ENCODE assay signal across 8 cellular contexts in genomic region chr2:96867756-96868554, GRCh38. TPM values are rescaled to one million over a fixed set of nuclear protein-coding genes. Genes with fewer than 3 reads are reported as not detected.
A peak's percentile ranks its signal among the peaks of the same experiment; 100 is the strongest.
DNase-seq lines count a peak whose midpoint lies in the region; ATAC-seq and TF ChIP-seq lines count a peak whose summit lies in the region.

No MANE protein-coding gene starts in this region.

- CTCF ChIA-PET in GM10248 (lab: Yijun Ruan, JAX) = interaction anchor here (0.8 to 4.4 kb wide), 23 partner anchors 8 to 461 kb away, joined by 3 to 45 read pairs (median 4); partner anchors contain the start of genes ANKRD39 and CNNM4

- H3K9me3 ChIP-seq in ES-I3 (ENCODE audit: control insufficient read depth, insufficient read depth, low read length) (no peaks in the 10 kb centered on the region), iPS-18c (ENCODE audit: control insufficient read depth, insufficient read depth, low read length) (no peaks in the 10 kb centered on the region)

- H3K27ac Mint-ChIP-seq in activated naive CD4-positive, alpha-beta T cell treated with anti-CD3 and anti-CD28 coated beads, Interleukin-2, amount 50 U/mL, for 72 hours = peak overlapping the region; percentile 57 to 79
- peak overlapping the region; percentile 88 for H3K27ac Mint-ChIP-seq in stimulated activated effector memory CD8-positive, alpha-beta T cell treated with anti-CD3 and anti-CD28 coated beads, Interleukin-12 subunit alpha, Interleukin-12 subunit beta, amount 100 ng/mL, for 72 hours

- no peaks in the 10 kb centered on the region for H3K9me3 Mint-ChIP-seq in activated naive CD4-positive, alpha-beta T cell treated with anti-CD3 and anti-CD28 coated beads, Interleukin-2, amount 50 U/mL, for 72 hours
- no peaks in the 10 kb centered on the region for H3K9me3 Mint-ChIP-seq in stimulated activated effector memory CD8-positive, alpha-beta T cell treated with anti-CD3 and anti-CD28 coated beads, Interleukin-12 subunit alpha, Interleukin-12 subunit beta, amount 100 ng/mL, for 72 hours

- no peak for DNase-seq in activated naive CD4-positive, alpha-beta T cell treated with anti-CD3 and anti-CD28 coated beads, Interleukin-2, amount 50 U/mL, for 72 hours (ENCODE audit: low spot score in 2 of 2)
- no peak for DNase-seq in stimulated activated effector memory CD8-positive, alpha-beta T cell treated with anti-CD3 and anti-CD28 coated beads, Interleukin-12 subunit alpha, Interleukin-12 subunit beta, amount 100 ng/mL, for 72 hours (ENCODE audit: low spot score in 2 of 2)
- no peak for DNase-seq in GM10248 (ENCODE audit: extremely low spot score)

- H3K36me3 Mint-ChIP-seq in activated naive CD4-positive, alpha-beta T cell treated with anti-CD3 and anti-CD28 coated beads, Interleukin-2, amount 50 U/mL, for 72 hours = no peaks in the 10 kb centered on the region
- peaks cover 39% of the 10 kb centered on the region for H3K36me3 Mint-ChIP-seq in stimulated activated effector memory CD8-positive, alpha-beta T cell treated with anti-CD3 and anti-CD28 coated beads, Interleukin-12 subunit alpha, Interleukin-12 subunit beta, amount 100 ng/mL, for 72 hours

- peak overlapping the region; percentile 81 for H3K4me3 Mint-ChIP-seq in stimulated activated effector memory CD8-positive, alpha-beta T cell treated with anti-CD3 and anti-CD28 coated beads, Interleukin-12 subunit alpha, Interleukin-12 subunit beta, amount 100 ng/mL, for 72 hours

- peaks cover 34% of the 10 kb centered on the region for H3K4me1 Mint-ChIP-seq in stimulated activated effector memory CD8-positive, alpha-beta T cell treated with anti-CD3 and anti-CD28 coated beads, Interleukin-12 subunit alpha, Interleukin-12 subunit beta, amount 100 ng/mL, for 72 hours

- peak overlapping the region; percentile 91 for H3K4me3 ChIP-seq in iPS-18c (ENCODE audit: insufficient read depth, low read depth, low read length)

- TF ChIP-seq CTCF in GM10248 (IDR thresholded peaks at IDR 0.05; ENCODE audit: control extremely low read depth, extremely low read depth, low read depth, missing control alignments) = no peak

- peaks cover 12% of the 10 kb centered on the region; the same call in 1 of the 2 replicates for H3K36me3 ChIP-seq in ES-I3 (ENCODE audit: insufficient read depth, low read length)

- peak overlapping the region; percentile 93 for H3K9ac ChIP-seq in ES-I3 (ENCODE audit: low read depth, low read length)

- H3K4me1 ChIP-seq in ES-I3 (ENCODE audit: insufficient read depth, low read length) = peaks cover 14% of the 10 kb centered on the region

- POLR2A ChIA-PET in GM10248 (lab: Yijun Ruan, JAX) = interaction anchor here (0.5 kb wide), 1 partner anchor 1729 kb away, joined by 3 read pairs; no protein-coding TSS in a partner anchor

- ATAC-seq in HG03097 (IDR thresholded peaks at IDR 0.05; ENCODE audit: low FRiP score, unreplicated experiment) (peak; percentile 8), HG03175 (IDR thresholded peaks at IDR 0.05; ENCODE audit: unreplicated experiment) (no peak), HG02623 (IDR thresholded peaks at IDR 0.05; ENCODE audit: unreplicated experiment) (no peak)
- ATAC-seq in activated naive CD4-positive, alpha-beta T cell treated with anti-CD3 and anti-CD28 coated beads, Interleukin-2, amount 50 U/mL, for 72 hours = peak in 1 of 2 donors; percentile 45
- ATAC-seq in stimulated activated effector memory CD8-positive, alpha-beta T cell treated with anti-CD3 and anti-CD28 coated beads, Interleukin-12 subunit alpha, Interleukin-12 subunit beta, amount 100 ng/mL, for 72 hours = peak; percentile 20

RNA-seq across cellular contexts. Expression of gene SEMA4C, which starts 1.9 kb away (rescaled TPM):
- 10 to 100 TPM in 1 of 2 donors, 1 to 10 TPM in 1; 6.8 to 10.8 TPM for total RNA-seq in activated naive CD4-positive, alpha-beta T cell treated with anti-CD3 and anti-CD28 coated beads, Interleukin-2, amount 50 U/mL, for 72 hours

RNA-seq across cellular contexts. Expression of gene ANKRD39, which starts 10.1 kb away (rescaled TPM):
- 10 to 100 TPM; 23.8 to 39.2 TPM for total RNA-seq in activated naive CD4-positive, alpha-beta T cell treated with anti-CD3 and anti-CD28 coated beads, Interleukin-2, amount 50 U/mL, for 72 hours

RNA-seq across cellular contexts. Expression of gene ANKRD23, which starts 24.1 kb away (rescaled TPM):
- 1 to 10 TPM; 3.7 to 6.8 TPM for total RNA-seq in activated naive CD4-positive, alpha-beta T cell treated with anti-CD3 and anti-CD28 coated beads, Interleukin-2, amount 50 U/mL, for 72 hours

RNA-seq across cellular contexts. Expression of gene CNNM3, which starts 51.9 kb away (rescaled TPM):
- total RNA-seq in activated naive CD4-positive, alpha-beta T cell treated with anti-CD3 and anti-CD28 coated beads, Interleukin-2, amount 50 U/mL, for 72 hours = 10 to 100 TPM; 15.0 to 18.8 TPM

Comparison
In these comparisons a context has a peak if more than half of its experiments do, and no peak if none do; other contexts are left out.
1. ATAC-seq: peak in HG03097 (single experiment) and stimulated activated effector memory CD8-positive, alpha-beta T cell treated with anti-CD3 and anti-CD28 coated beads, Interleukin-12 subunit alpha, Interleukin-12 subunit beta, amount 100 ng/mL, for 72 hours (single experiment); none in HG03175 (single experiment) and HG02623 (single experiment).